In the genomic region with DNA sequence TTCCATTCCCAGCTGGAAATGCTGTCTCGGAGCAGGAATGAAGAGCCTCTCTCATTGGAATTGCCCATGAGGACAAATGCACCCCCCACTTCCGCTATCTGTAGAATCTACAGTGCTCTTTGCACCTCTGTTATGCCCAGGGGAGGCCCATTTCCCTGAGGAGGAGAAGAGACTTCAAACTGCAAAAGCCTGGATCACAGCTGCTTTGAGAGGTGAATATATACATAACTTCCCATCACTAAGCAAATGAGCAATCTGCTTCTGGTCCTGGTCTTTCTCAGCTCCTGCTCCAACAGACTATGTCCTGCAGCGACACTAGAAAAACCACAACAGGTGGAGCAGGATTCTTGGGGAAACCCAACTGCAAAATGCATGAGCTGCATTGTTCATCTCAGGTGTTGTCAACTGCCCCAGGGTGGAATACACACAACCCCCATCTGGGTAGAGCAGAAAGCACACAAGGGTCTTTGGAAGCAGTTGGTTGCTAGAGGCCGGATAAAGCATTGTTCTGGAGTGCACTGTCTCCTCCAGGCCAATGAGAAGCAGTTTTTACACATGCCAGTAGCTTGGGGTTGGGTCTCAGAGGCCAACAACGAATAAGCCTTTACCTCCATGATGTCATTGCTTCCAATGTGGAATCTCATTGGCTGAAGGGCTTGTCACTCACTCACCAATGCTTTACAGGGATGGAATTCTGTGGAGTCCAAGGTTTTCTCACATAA, we compare ENCODE assay signal across 10 cellular contexts.
DNase-seq lines count a peak whose midpoint lies in the region; ATAC-seq, FAIRE-seq and TF ChIP-seq lines count a peak whose summit lies in the region.
"Had no signal": no experiment of that assay in that cellular context is flagged by ENCODE, and none has a peak within 500 bp of the region (broad histone marks: within the 10 kb centered on the region; RNA-seq: fewer than 3 reads in every experiment).

No MANE protein-coding gene starts in this region.

- TF ChIP-seq EP300 in GM12878 (IDR thresholded peaks at IDR 0.05; ENCODE audit: borderline replicate concordance in 1 of 2, control insufficient read depth in 1 of 2, low read depth in 2 of 2, low read length in 2 of 2), result no peak

- TF ChIP-seq RAD21 in GM12878 (IDR thresholded peaks at IDR 0.05; ENCODE audit: insufficient read depth, low read depth, low read length), result no peak

- H2BK5ac ChIP-seq in mesenchymal stem cell (ENCODE audit: low read depth, low read length, poor library complexity, severe bottlenecking), result no peak overlapping the region

- no peak overlapping the region for H3K4me3 ChIP-seq in Jurkat, Clone E6-1 (ENCODE audit: low read length)
- H3K4me3 ChIP-seq in GM12878, result no peak overlapping the region
- H3K4me3 ChIP-seq in mesenchymal stem cell (ENCODE audit: insufficient read depth in 1 of 2, low read depth in 1 of 2, low read length in 2 of 2), result no peak overlapping the region

- POLR2A ChIA-PET in GM12878 (lab: Charles Lee), result no interaction called here

- FAIRE-seq in GM12878 (lab: Jason Lieb, UNC), result no peak

- SMC1A ChIA-PET in GM12878 (lab: Charles Lee; ENCODE audit: uncharacterized antibody, unreplicated experiment), result no interaction called here

- H3K9me3 Mint-ChIP-seq in T-helper 2 cell treated with Interferon-gamma antibody and Interleukin-4, amounts not matched to agents 5 μg/mL and 100 μg/mL, for 36 hours, result no peaks in the 10 kb centered on the region
- H3K9me3 Mint-ChIP-seq: activated CD4-positive, alpha-beta memory T cell treated with anti-CD3 and anti-CD28 coated beads, Interleukin-2, amount 10 ng/mL, durations not matched to agents 7 days and 5 days had no signal

- RAD21 ChIA-PET in GM12878 (lab: Charles Lee; ENCODE audit: unreplicated experiment), result no interaction called here

- H4K8ac ChIP-seq in mesenchymal stem cell (ENCODE audit: low read length), result no peak overlapping the region

- no peak overlapping the region for H4K91ac ChIP-seq in mesenchymal stem cell (ENCODE audit: low read length)

- in situ Hi-C loops in GM12878 (cut with MboI), result no loop called here

- no peak overlapping the region for H2BK120ac ChIP-seq in mesenchymal stem cell (ENCODE audit: low read depth, low read length)

- H3K4me1 ChIP-seq in GM12878 (ENCODE audit: control insufficient read depth, insufficient read depth, low read length) (no peaks in the 10 kb centered on the region), mesenchymal stem cell (ENCODE audit: control insufficient read depth, insufficient read depth, low read depth, low read length) (peaks cover 5% of the 10 kb centered on the region)

- H2BK15ac ChIP-seq in mesenchymal stem cell (ENCODE audit: low read depth, poor library complexity, severe bottlenecking), result no peak overlapping the region

- H3K4me1 Mint-ChIP-seq in T-helper 2 cell treated with Interferon-gamma antibody and Interleukin-4, amounts not matched to agents 5 μg/mL and 100 μg/mL, for 36 hours (ENCODE audit: low read depth), result peaks cover 15% of the 10 kb centered on the region

- H4K20me1 ChIP-seq in GM12878 (ENCODE audit: control insufficient read depth, insufficient read depth), result no peaks in the 10 kb centered on the region

- no TSS peak for BruUV-seq in GM12878 (replicated peaks; lab: Mats Ljungman, UMichigan)

- no peak for TF ChIP-seq CTCF in GM12878 (IDR thresholded peaks at IDR 0.05 in 2 of 3, conservative IDR thresholded peaks at IDR 0.05 in 1 of 3; ENCODE audit: control insufficient read depth in 2 of 3, extremely low read depth in 1 of 3, insufficient read depth in 1 of 3, low read depth in 3 of 3, low read length in 3 of 3)

- no peak overlapping the region for H2AFZ ChIP-seq in GM12878 (ENCODE audit: control insufficient read depth, low read depth, low read length)
- H2AFZ ChIP-seq in mesenchymal stem cell (ENCODE audit: low read depth, low read length), result no peak overlapping the region

- TF ChIP-seq POLR2A in GM12878 (IDR thresholded peaks at IDR 0.05; ENCODE audit: low read depth, low read length), result no peak

- intact Hi-C loops in GM12878 (cut with micrococcal nuclease; ENCODE audit: unreplicated experiment), result no loop called here

- H3K18ac ChIP-seq in mesenchymal stem cell (ENCODE audit: low read depth in 1 of 2, low read length in 2 of 2), result no peak overlapping the region

- H3K4me2 ChIP-seq in GM12878 (ENCODE audit: control insufficient read depth, insufficient read depth) (no peak overlapping the region), mesenchymal stem cell (ENCODE audit: low read length, poor library complexity, severe bottlenecking) (no peak overlapping the region)

- no peak overlapping the region for H3K9ac ChIP-seq in GM12878 (ENCODE audit: control insufficient read depth, insufficient read depth, low read length)
- H3K9ac ChIP-seq in mesenchymal stem cell (ENCODE audit: low read length), result no peak overlapping the region

- H3K36me3 ChIP-seq in GM12878 (ENCODE audit: control insufficient read depth in 2 of 2, insufficient read depth in 2 of 2, low read length in 1 of 2) (no peaks in the 10 kb centered on the region), mesenchymal stem cell (ENCODE audit: control insufficient read depth in 1 of 2, insufficient read depth in 2 of 2, low read depth in 1 of 2, low read length in 2 of 2) (no peaks in the 10 kb centered on the region)

- whole genome bisulfite sequencing in GM12878 (ENCODE audit: insufficient coverage, insufficient replicate concordance, low lambda C conversion rate, missing lambda C conversion rate), result 26% methylated on average over 5 of the region's 5 CpGs
- 74% methylated on average over 5 of the region's 5 CpGs for WGBS in mesenchymal stem cell

- no peaks in the 10 kb centered on the region for H3K79me2 ChIP-seq in GM12878 (ENCODE audit: control insufficient read depth, insufficient read depth, low read length)

- no peak overlapping the region for H2AK5ac ChIP-seq in mesenchymal stem cell (ENCODE audit: low read length, severe bottlenecking)

- peaks cover 9% of the 10 kb centered on the region for H3K27me3 Mint-ChIP-seq in T-helper 2 cell treated with Interferon-gamma antibody and Interleukin-4, amounts not matched to agents 5 μg/mL and 100 μg/mL, for 36 hours (ENCODE audit: low read depth)

- DNase-seq in D341Med (ENCODE audit: low spot score), result peak; percentile 47
- peak; percentile 84 for DNase-seq in Jurkat, Clone E6-1 (ENCODE audit: low read depth, low spot score)
- DNase-seq in GM12878 (ENCODE audit: low read depth, low spot score), result no peak
- DNase-seq in mesenchymal stem cell, result peak; percentile 82
- no peak for DNase-seq in T-helper 2 cell treated with Interferon-gamma antibody and Interleukin-4, amounts not matched to agents 5 μg/mL and 100 μg/mL, for 36 hours (ENCODE audit: low spot score)
- no peak for DNase-seq in central memory CD4-positive, alpha-beta T cell
- DNase-seq: activated CD4-positive, alpha-beta memory T cell treated with anti-CD3 and anti-CD28 coated beads, Interleukin-2, amount 10 ng/mL, durations not matched to agents 7 days and 5 days; NCI-H345 had no signal

- H3K9me3 ChIP-seq in GM12878 (replicated peaks; ENCODE audit: control insufficient read depth, insufficient read depth, low read length) (no peaks in the 10 kb centered on the region), mesenchymal stem cell (ENCODE audit: control insufficient read depth, low read length) (no peaks in the 10 kb centered on the region)

- no peak overlapping the region for H3K27ac Mint-ChIP-seq in T-helper 2 cell treated with Interferon-gamma antibody and Interleukin-4, amounts not matched to agents 5 μg/mL and 100 μg/mL, for 36 hours
- H3K27ac Mint-ChIP-seq: activated CD4-positive, alpha-beta memory T cell treated with anti-CD3 and anti-CD28 coated beads, Interleukin-2, amount 10 ng/mL, durations not matched to agents 7 days and 5 days had no signal

- no peak overlapping the region for H3K4me3 Mint-ChIP-seq in T-helper 2 cell treated with Interferon-gamma antibody and Interleukin-4, amounts not matched to agents 5 μg/mL and 100 μg/mL, for 36 hours
- H3K4me3 Mint-ChIP-seq: activated CD4-positive, alpha-beta memory T cell treated with anti-CD3 and anti-CD28 coated beads, Interleukin-2, amount 10 ng/mL, durations not matched to agents 7 days and 5 days had no signal

- no peak overlapping the region for H3K14ac ChIP-seq in mesenchymal stem cell (ENCODE audit: low read length in 2 of 2)

- ATAC-seq in GM12878, result no peak
- ATAC-seq in GM19463 (IDR thresholded peaks at IDR 0.05; ENCODE audit: unreplicated experiment), result no peak
- ATAC-seq in HG03095 (IDR thresholded peaks at IDR 0.05; ENCODE audit: unreplicated experiment), result no peak

- H3K27ac ChIP-seq in GM12878 (ENCODE audit: control insufficient read depth, insufficient read depth) (no peak overlapping the region), mesenchymal stem cell (ENCODE audit: low read length, poor library complexity, severe bottlenecking) (no peak overlapping the region)

- H3K36me3 Mint-ChIP-seq in T-helper 2 cell treated with Interferon-gamma antibody and Interleukin-4, amounts not matched to agents 5 μg/mL and 100 μg/mL, for 36 hours (ENCODE audit: low read depth), result no peaks in the 10 kb centered on the region

- H3K4ac ChIP-seq in mesenchymal stem cell (ENCODE audit: low read depth in 1 of 2, low read length in 2 of 2), result no peak overlapping the region

- peaks cover 2 to 3% of the 10 kb centered on the region in 2 experiments; a peak in 2 of 4 replicates for H3K27me3 ChIP-seq in GM12878 (replicated peaks in 1 of 2; ENCODE audit: control insufficient read depth in 2 of 2, insufficient read depth in 2 of 2, low read length in 1 of 2)
- H3K27me3 ChIP-seq in mesenchymal stem cell (ENCODE audit: control insufficient read depth in 1 of 2, insufficient read depth in 1 of 2, low read length in 2 of 2), result peaks cover 10 to 40% of the 10 kb centered on the region in 2 experiments

- no peak overlapping the region for H2BK12ac ChIP-seq in mesenchymal stem cell (ENCODE audit: low read length in 2 of 2)

- H3K23ac ChIP-seq in mesenchymal stem cell (ENCODE audit: low read length in 2 of 2), result no peak overlapping the region

- H3K79me1 ChIP-seq in mesenchymal stem cell (replicated peaks; ENCODE audit: low read length, poor library complexity, severe bottlenecking), result no peaks in the 10 kb centered on the region

- CTCF ChIA-PET in GM12878 (lab: Yijun Ruan, JAX), result interaction anchor here (0.5 to 2.0 kb wide), 2 partner anchors 24 to 288 kb away, joined by 3 to 5 read pairs; no protein-coding TSS in a partner anchor

TF ChIP-seq in GM12878, 131 proteins besides CTCF, POLR2A, EP300 and RAD21 (continues in another document):
- TF ChIP-seq ATF7 (IDR thresholded peaks at IDR 0.05; ENCODE audit: low read depth) (peak; percentile 36; the same call in 1 of the 2 replicates), PKNOX1 (IDR thresholded peaks at IDR 0.05) (peak; percentile 88)

Comparison
In these comparisons a context has a peak if more than half of its experiments do, and no peak if none do; other contexts are left out.
1. DNase-seq: peak in D341Med (single experiment), Jurkat, Clone E6-1 (single experiment) and mesenchymal stem cell (single experiment); none in GM12878 (single experiment), T-helper 2 cell treated with Interferon-gamma antibody and Interleukin-4, amounts not matched to agents 5 μg/mL and 100 μg/mL, for 36 hours (single experiment) and central memory CD4-positive, alpha-beta T cell (single experiment).